Comparison of ENCODE assay signal across 9 cellular contexts in the genomic region with DNA sequence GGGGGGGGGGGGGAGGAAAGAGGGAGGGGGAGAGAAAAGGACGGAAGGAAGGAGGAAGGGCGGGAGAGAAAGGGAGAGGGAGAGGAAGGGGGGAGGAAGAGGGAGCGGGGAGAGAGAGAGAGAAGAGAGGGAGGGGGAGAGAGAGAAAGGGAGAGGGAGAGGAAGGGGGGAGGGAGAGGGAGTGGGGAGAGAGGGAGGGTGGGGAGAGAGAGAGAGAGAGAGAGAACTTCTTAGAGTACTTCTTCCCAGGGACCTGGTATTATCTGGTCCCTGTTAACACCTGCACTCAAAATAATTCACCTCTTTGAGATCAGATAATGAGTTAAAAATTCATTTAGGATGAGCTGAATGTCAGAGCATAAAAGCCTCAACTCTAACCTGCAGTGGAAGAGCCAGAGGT. TPM values are rescaled to one million over a fixed set of nuclear protein-coding genes. Genes with fewer than 3 reads are reported as not detected.
DNase-seq lines count a peak whose midpoint lies in the region; ATAC-seq and TF ChIP-seq lines count a peak whose summit lies in the region.
"Had no signal": no experiment of that assay in that cellular context is flagged by ENCODE, and none has a peak within 500 bp of the region (broad histone marks: within the 10 kb centered on the region; RNA-seq: fewer than 3 reads in every experiment).

No MANE protein-coding gene starts in this region.

- H3K4me3 Mint-ChIP-seq in CD4-positive, alpha-beta T cell, result peak overlapping the region; percentile 87

- CTCF ChIA-PET in CD4-positive, alpha-beta T cell (lab: Charles Lee), result interaction anchor here (1.6 kb wide), 1 partner anchor 387 kb away, joined by 6 read pairs; a partner anchor contains a TSS
- CTCF ChIA-PET in PC-3 (lab: Charles Lee), result no interaction called here

- peaks cover 33% of the 10 kb centered on the region for H3K4me1 Mint-ChIP-seq in CD4-positive, alpha-beta T cell (ENCODE audit: low read depth)

- H3K4me2 ChIP-seq in PC-3 (ENCODE audit: low read length), result peak overlapping the region; percentile 92

- peak overlapping the region; percentile 96 for H3K9ac ChIP-seq in PC-3 (ENCODE audit: low read length)

- H3K9me3 ChIP-seq in CD4-positive, alpha-beta T cell (ENCODE audit: control insufficient read depth, low read length), result no peaks in the 10 kb centered on the region
- H3K9me3 ChIP-seq in PC-3 (ENCODE audit: low read length) (no peaks in the 10 kb centered on the region), neutrophil (no peaks in the 10 kb centered on the region)

- POLR2A ChIA-PET in CD4-positive, alpha-beta T cell (lab: Charles Lee), result interaction anchor here (1.7 to 3.2 kb wide), 4 partner anchors 72 to 511 kb away, joined by 6 to 23 read pairs (median 10); a partner anchor contains a TSS
- POLR2A ChIA-PET in PC-3 (lab: Charles Lee; ENCODE audit: unreplicated experiment), result interaction anchor here (0.6 kb wide), 1 partner anchor 34 kb away, joined by 3 read pairs; no protein-coding TSS in a partner anchor

- ATAC-seq in CD4-positive, alpha-beta T cell (ENCODE audit: poor library complexity), result no peak
- ATAC-seq in PC-3 (no peak), HG03439 (IDR thresholded peaks at IDR 0.05; ENCODE audit: unreplicated experiment) (no peak), GM21390 (IDR thresholded peaks at IDR 0.05; ENCODE audit: unreplicated experiment) (no peak)

- no peak overlapping the region for H3K27ac ChIP-seq in CD4-positive, alpha-beta T cell (ENCODE audit: low read depth, low read length)
- H3K27ac ChIP-seq in PC-3 (ENCODE audit: low read length), result no peak overlapping the region
- peak overlapping the region; percentile 86 for H3K27ac ChIP-seq in neutrophil

- peak overlapping the region; percentile 91 for H3K27ac Mint-ChIP-seq in CD4-positive, alpha-beta T cell

- no TSS peak for BruUV-seq in PC-3 (replicated peaks; lab: Mats Ljungman, UMichigan)

- peaks cover 31% of the 10 kb centered on the region for H3K36me3 Mint-ChIP-seq in CD4-positive, alpha-beta T cell (ENCODE audit: low read depth)

- H3K4me3 ChIP-seq in PC-3 (ENCODE audit: low read length) (peak overlapping the region; percentile 87), epithelial cell of esophagus (ENCODE audit: low read length) (peak overlapping the region; percentile 99), neutrophil (ENCODE audit: low read depth in 1 of 2, low read length in 1 of 2) (peak overlapping the region; percentile 88 to 95)

- H3K36me3 ChIP-seq in PC-3 (ENCODE audit: low read depth, low read length) (peaks cover 36% of the 10 kb centered on the region), neutrophil (peaks cover 38% of the 10 kb centered on the region)

- H3K27me3 ChIP-seq in CD4-positive, alpha-beta T cell (ENCODE audit: control insufficient read depth, insufficient read depth, low read length), result no peaks in the 10 kb centered on the region
- H3K27me3 ChIP-seq in PC-3 (ENCODE audit: low read length) (0 out of 2 replicates have a peak, but pooled peaks cover 4% of the 10 kb centered on the region), neutrophil (peaks cover 1% of the 10 kb centered on the region)

- intact Hi-C loops in CD4-positive, alpha-beta T cell (cut with DNase I, micrococcal nuclease), result loop anchor here (2.0 to 5.0 kb wide), 9 partner anchors 61 to 1353 kb away; a partner anchor contains a TSS
- intact Hi-C loops in PC-3 (cut with micrococcal nuclease), result no loop called here

- H3K79me2 ChIP-seq in PC-3 (ENCODE audit: low read length), result peaks cover 32% of the 10 kb centered on the region

- no peaks in the 10 kb centered on the region; the same call in 1 of the 2 replicates for H3K4me1 ChIP-seq in PC-3 (ENCODE audit: insufficient read depth, low read length)
- peaks cover 14 to 17% of the 10 kb centered on the region in 2 experiments for H3K4me1 ChIP-seq in neutrophil (ENCODE audit: control insufficient read depth in 1 of 2, insufficient read depth in 1 of 2, low read depth in 1 of 2, low read length in 1 of 2)

- H2AFZ ChIP-seq in PC-3 (ENCODE audit: low read length), result no peak overlapping the region

- H4K20me1 ChIP-seq in PC-3 (ENCODE audit: low read length), result peaks cover 15% of the 10 kb centered on the region; the same call in 1 of the 2 replicates

- no peaks in the 10 kb centered on the region for H3K9me3 Mint-ChIP-seq in CD4-positive, alpha-beta T cell

- no peaks in the 10 kb centered on the region for H3K9me2 ChIP-seq in PC-3 (replicated peaks; ENCODE audit: low read length)

- no peak for TF ChIP-seq CTCF in CD4-positive, alpha-beta T cell (IDR thresholded peaks at IDR 0.05)
- TF ChIP-seq CTCF in PC-3 (conservative IDR thresholded peaks at IDR 0.05; ENCODE audit: low read depth, low read length), result no peak
- TF ChIP-seq CTCF in epithelial cell of esophagus (IDR thresholded peaks at IDR 0.05; ENCODE audit: insufficient read depth, low read depth, low read length, missing control alignments), result no peak
- TF ChIP-seq CTCF in neutrophil (IDR thresholded peaks at IDR 0.05), result no peak

- no peaks in the 10 kb centered on the region for H3F3A ChIP-seq in PC-3 (ENCODE audit: low read length, unreplicated experiment)

- no peak for DNase-seq in CD4-positive, alpha-beta T cell
- no peak for DNase-seq in PC-3
- no peak for DNase-seq in epithelial cell of esophagus (ENCODE audit: low read depth)
- DNase-seq in COR-L47 (lab: John Stamatoyannopoulos, UW), result no peak
- DNase-seq in SIG-M5 (lab: John Stamatoyannopoulos, UW), result no peak
- DNase-seq: NCI-H748 treated with DMSO at 0.1 percent for 48 hours had no signal

- no peaks in the 10 kb centered on the region for H3K27me3 Mint-ChIP-seq in CD4-positive, alpha-beta T cell

RNA-seq across cellular contexts. Expression of a gene that starts 1.1 kb away (rescaled TPM):
- total RNA-seq in CD4-positive, alpha-beta T cell, result 10 to 100 TPM; 81.1 to 86.5 TPM
- 265 and 289 TPM in 2 replicates for total RNA-seq in PC-3 (2014; rRNA removed)

RNA-seq across cellular contexts. Expression of a gene that starts 27.1 kb away (rescaled TPM):
- total RNA-seq in CD4-positive, alpha-beta T cell, result 1 to 10 TPM; 1.1 to 3.2 TPM
- not detected in 2 replicates for total RNA-seq in PC-3 (2014; rRNA removed)
